ENCODE assay signal across 8 cellular contexts in genomic region chr10:79069325-79070090, GRCh38. TPM values are rescaled to one million over a fixed set of nuclear protein-coding genes. Genes with fewer than 3 reads are reported as not detected.
DNase-seq lines count a peak whose midpoint lies in the region; ATAC-seq and TF ChIP-seq lines count a peak whose summit lies in the region.

No MANE protein-coding gene starts in this region.

- H3K36me3 ChIP-seq in BJ (ENCODE audit: control insufficient read depth, insufficient read depth, low read length), result no peaks in the 10 kb centered on the region

- H3K4me1 Mint-ChIP-seq in stimulated activated naive CD8-positive, alpha-beta T cell treated with anti-CD3 and anti-CD28 coated beads, Interleukin-15, amount 100 ng/mL, for 72 hours, result peaks cover 61% of the 10 kb centered on the region

- H3K27ac Mint-ChIP-seq in stimulated activated naive CD8-positive, alpha-beta T cell treated with anti-CD3 and anti-CD28 coated beads, Interleukin-15, amount 100 ng/mL, for 72 hours, result peak overlapping the region; percentile 81 to 92

- H3K27ac ChIP-seq in HL-60 (replicated peaks) (peak overlapping the region; percentile 79), dorsolateral prefrontal cortex (peak overlapping the region; percentile 53 to 99 (median 93))

- intact Hi-C loops in dorsolateral prefrontal cortex (cut with DNase I), result loop anchor here (1.0 to 10.0 kb wide), 15 partner anchors 77 to 1025 kb away; no protein-coding TSS in a partner anchor

- no peaks in the 10 kb centered on the region for H3K9me3 Mint-ChIP-seq in stimulated activated naive CD8-positive, alpha-beta T cell treated with anti-CD3 and anti-CD28 coated beads, Interleukin-15, amount 100 ng/mL, for 72 hours

- peaks cover 8% of the 10 kb centered on the region for H3K27me3 Mint-ChIP-seq in stimulated activated naive CD8-positive, alpha-beta T cell treated with anti-CD3 and anti-CD28 coated beads, Interleukin-15, amount 100 ng/mL, for 72 hours

- DNase-seq in BJ (ENCODE audit: low read depth) (no peak), HL-60 (ENCODE audit: low read depth in 1 of 2, low spot score in 1 of 2) (peak in 1 of 2 experiments; percentile 58), dorsolateral prefrontal cortex (peak in 4 of 10 donors; percentile 26 to 63 (median 57)), lung microvascular endothelial cell (ENCODE audit: low read depth in 2 of 2) (peak; percentile 57 to 68), NCI-H446 treated with DMSO at 0.1 percent for 48 hours (lab: John Stamatoyannopoulos, UW) (no peak)
- peak; percentile 36 to 51 for DNase-seq in activated CD4-positive, alpha-beta T cell treated with anti-CD3 and anti-CD28 coated beads for 4 hours
- peak; percentile 52 to 58 for DNase-seq in stimulated activated naive CD8-positive, alpha-beta T cell treated with anti-CD3 and anti-CD28 coated beads, Interleukin-15, amount 100 ng/mL, for 72 hours

- POLR2A ChIA-PET in BJ (lab: Charles Lee), result no interaction called here

- TF ChIP-seq CTCF in BJ (IDR thresholded peaks at IDR 0.05; ENCODE audit: insufficient read depth, low read depth, low read length), result peak; percentile 11; the same call in 1 of the 2 replicates
- no peak for TF ChIP-seq CTCF in HL-60 (IDR thresholded peaks at IDR 0.05; ENCODE audit: insufficient read depth, low read length)
- peak in 4 of 56 donors; percentile 3 to 23 (median 4) for TF ChIP-seq CTCF in dorsolateral prefrontal cortex (IDR thresholded peaks at IDR 0.05 in 54 of 56, conservative IDR thresholded peaks at IDR 0.05 in 2 of 56; ENCODE audit: low read depth in 1 of 56, partially characterized antibody in 56 of 56)

- peak; percentile 11 for ATAC-seq in GM19463 (IDR thresholded peaks at IDR 0.05; ENCODE audit: unreplicated experiment)
- peak; percentile 33 for ATAC-seq in stimulated activated naive CD8-positive, alpha-beta T cell treated with anti-CD3 and anti-CD28 coated beads, Interleukin-15, amount 100 ng/mL, for 72 hours

- no peaks in the 10 kb centered on the region for H3K27me3 ChIP-seq in BJ (ENCODE audit: control insufficient read depth, insufficient read depth, low read length)
- no peaks in the 10 kb centered on the region for H3K27me3 ChIP-seq in HL-60 (ENCODE audit: insufficient read depth, poor library complexity, severe bottlenecking)
- H3K27me3 ChIP-seq in dorsolateral prefrontal cortex, result no peaks in the 10 kb centered on the region

- H3K4me3 ChIP-seq in BJ (ENCODE audit: low read depth, low read length) (peak overlapping the region; percentile 93), HL-60 (replicated peaks; ENCODE audit: insufficient read depth, low read length) (peak overlapping the region; percentile 73), dorsolateral prefrontal cortex (peak overlapping the region; percentile 60 to 94 (median 81))

- peak overlapping the region; percentile 94 for H3K4me3 Mint-ChIP-seq in stimulated activated naive CD8-positive, alpha-beta T cell treated with anti-CD3 and anti-CD28 coated beads, Interleukin-15, amount 100 ng/mL, for 72 hours

- CTCF ChIA-PET in BJ (lab: Yijun Ruan, JAX), result interaction anchor here (1.6 kb wide), 1 partner anchor 115 kb away, joined by 3 read pairs; no protein-coding TSS in a partner anchor

RNA-seq across cellular contexts. Expression of gene ZMIZ1, which starts 0.7 kb away (rescaled TPM):
- polyA plus RNA-seq in BJ (2011; rRNA removed), result 5.6 and 13.0 TPM in 2 replicates
- polyA minus RNA-seq in BJ (2011; rRNA and poly(A)+ RNA removed), result 13.1 and 19.3 TPM in 2 replicates
- total RNA-seq in dorsolateral prefrontal cortex (100 to 1,000 TPM in 47 of 120 experiments, 10 to 100 TPM in 73; 67.5 to 153 (median 96.5) TPM), lung microvascular endothelial cell (9.4 and 14.7 TPM in 2 replicates)

Comparison
In these comparisons a context has a peak if more than half of its experiments do, and no peak if none do; other contexts are left out.
1. DNase-seq: peak in activated CD4-positive, alpha-beta T cell treated with anti-CD3 and anti-CD28 coated beads for 4 hours (2 of 2), lung microvascular endothelial cell (2 of 2) and stimulated activated naive CD8-positive, alpha-beta T cell treated with anti-CD3 and anti-CD28 coated beads, Interleukin-15, amount 100 ng/mL, for 72 hours (2 of 2); none in BJ (single experiment) and NCI-H446 treated with DMSO at 0.1 percent for 48 hours (single experiment).
2. Peak in every context shown above with its lines, with median percentiles within 50 percentile points of each other: H3K4me3 ChIP-seq.